ENCODE assay signal across 1 cellular context in genomic region chr12:6230321-6231110, GRCh38.
A peak's percentile ranks its signal among the peaks of the same experiment; 100 is the strongest.
TF ChIP-seq lines count a peak whose summit lies in the region.

No MANE protein-coding gene starts in this region.

TF ChIP-seq in HepG2, 621 proteins besides CTCF, POLR2A, EP300 and RAD21 (continued from another document and continues in another):
- TF ChIP-seq KLF12 (CRISPR knock-in tag; IDR thresholded peaks at IDR 0.05; ENCODE audit: borderline replicate concordance) (no peak), ZFY (CRISPR knock-in tag; IDR thresholded peaks at IDR 0.05) (peak; percentile 39; the same call in 1 of the 2 replicates), ZBTB8A (CRISPR knock-in tag; IDR thresholded peaks at IDR 0.05; ENCODE audit: borderline replicate concordance, low read depth) (no peak), ZNF34 (CRISPR knock-in tag; IDR thresholded peaks at IDR 0.05; ENCODE audit: borderline replicate concordance) (no peak), GTF3A (CRISPR knock-in tag; conservative IDR thresholded peaks at IDR 0.05) (no peak), ERF (CRISPR knock-in tag; IDR thresholded peaks at IDR 0.05) (peak; percentile 87), ZNF30 (CRISPR knock-in tag; IDR thresholded peaks at IDR 0.05) (no peak), CREB1 (IDR thresholded peaks at IDR 0.05) (no peak), CREB1 (CRISPR knock-in tag; IDR thresholded peaks at IDR 0.05) (no peak), ZNF703 (CRISPR knock-in tag; IDR thresholded peaks at IDR 0.05; ENCODE audit: borderline replicate concordance) (no peak), NKX3-1 (CRISPR knock-in tag; IDR thresholded peaks at IDR 0.05) (no peak), GPN1 (CRISPR knock-in tag; IDR thresholded peaks at IDR 0.05; ENCODE audit: borderline replicate concordance) (no peak), STAG1 (CRISPR knock-in tag; IDR thresholded peaks at IDR 0.05) (no peak), RBAK (CRISPR knock-in tag; IDR thresholded peaks at IDR 0.05) (no peak), ZNF331 (CRISPR knock-in tag; IDR thresholded peaks at IDR 0.05) (peak; percentile 89), ZNF343 (CRISPR knock-in tag; IDR thresholded peaks at IDR 0.05) (no peak), SAP130 (CRISPR knock-in tag; IDR thresholded peaks at IDR 0.05; ENCODE audit: low read depth) (peak; percentile 73), ZBTB1 (CRISPR knock-in tag; IDR thresholded peaks at IDR 0.05; ENCODE audit: borderline replicate concordance) (no peak), ZNF547 (CRISPR knock-in tag; IDR thresholded peaks at IDR 0.05) (no peak), FOXK2 (IDR thresholded peaks at IDR 0.05) (no peak), XRCC5 (optimal IDR thresholded peaks at IDR 0.05; ENCODE audit: low read length) (peak; percentile 76), MLXIP (CRISPR knock-in tag; IDR thresholded peaks at IDR 0.05; ENCODE audit: borderline replicate concordance) (no peak), ZNF335 (CRISPR knock-in tag; IDR thresholded peaks at IDR 0.05) (no peak; the same call in 1 of the 2 replicates), ZNF75D (CRISPR knock-in tag; IDR thresholded peaks at IDR 0.05; ENCODE audit: borderline replicate concordance) (no peak), ZFYVE20 (CRISPR knock-in tag; IDR thresholded peaks at IDR 0.05; ENCODE audit: borderline replicate concordance, low read depth) (0 out of 2 replicates have a peak, but pooled peaks have one; percentile 43), FOXM1 (CRISPR knock-in tag; IDR thresholded peaks at IDR 0.05) (no peak), CERS6 (CRISPR knock-in tag; IDR thresholded peaks at IDR 0.05) (no peak), ZNF256 (CRISPR knock-in tag; conservative IDR thresholded peaks at IDR 0.05) (no peak), PRMT3 (CRISPR knock-in tag; IDR thresholded peaks at IDR 0.05; ENCODE audit: borderline replicate concordance, low read depth) (peak; percentile 61; the same call in 1 of the 2 replicates), RFXANK (CRISPR knock-in tag; IDR thresholded peaks at IDR 0.05) (0 out of 2 replicates have a peak, but pooled peaks have one; percentile 2), ATM (IDR thresholded peaks at IDR 0.05; ENCODE audit: borderline replicate concordance) (no peak), ZNF282 (IDR thresholded peaks at IDR 0.05; ENCODE audit: partially characterized antibody) (no peak), ZNF800 (CRISPR knock-in tag; IDR thresholded peaks at IDR 0.05) (no peak), ZNF687 (CRISPR knock-in tag; IDR thresholded peaks at IDR 0.05) (peak; percentile 95), STAT5B (CRISPR knock-in tag; IDR thresholded peaks at IDR 0.05) (no peak), ZNF550 (CRISPR knock-in tag; IDR thresholded peaks at IDR 0.05; ENCODE audit: borderline replicate concordance) (no peak), CBFB (CRISPR knock-in tag; IDR thresholded peaks at IDR 0.05) (peak; percentile 77; the same call in 1 of the 2 replicates), ZNF713 (CRISPR knock-in tag; IDR thresholded peaks at IDR 0.05) (no peak)
- TF ChIP-seq, protein P1, sequence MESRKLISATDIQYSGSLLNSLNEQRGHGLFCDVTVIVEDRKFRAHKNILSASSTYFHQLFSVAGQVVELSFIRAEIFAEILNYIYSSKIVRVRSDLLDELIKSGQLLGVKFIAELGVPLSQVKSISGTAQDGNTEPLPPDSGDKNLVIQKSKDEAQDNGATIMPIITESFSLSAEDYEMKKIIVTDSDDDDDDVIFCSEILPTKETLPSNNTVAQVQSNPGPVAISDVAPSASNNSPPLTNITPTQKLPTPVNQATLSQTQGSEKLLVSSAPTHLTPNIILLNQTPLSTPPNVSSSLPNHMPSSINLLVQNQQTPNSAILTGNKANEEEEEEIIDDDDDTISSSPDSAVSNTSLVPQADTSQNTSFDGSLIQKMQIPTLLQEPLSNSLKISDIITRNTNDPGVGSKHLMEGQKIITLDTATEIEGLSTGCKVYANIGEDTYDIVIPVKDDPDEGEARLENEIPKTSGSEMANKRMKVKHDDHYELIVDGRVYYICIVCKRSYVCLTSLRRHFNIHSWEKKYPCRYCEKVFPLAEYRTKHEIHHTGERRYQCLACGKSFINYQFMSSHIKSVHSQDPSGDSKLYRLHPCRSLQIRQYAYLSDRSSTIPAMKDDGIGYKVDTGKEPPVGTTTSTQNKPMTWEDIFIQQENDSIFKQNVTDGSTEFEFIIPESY (CRISPR knock-in tag; IDR thresholded peaks at IDR 0.05) = 0 out of 2 replicates have a peak, but pooled peaks have one; percentile 39
- TF ChIP-seq, protein P2, sequence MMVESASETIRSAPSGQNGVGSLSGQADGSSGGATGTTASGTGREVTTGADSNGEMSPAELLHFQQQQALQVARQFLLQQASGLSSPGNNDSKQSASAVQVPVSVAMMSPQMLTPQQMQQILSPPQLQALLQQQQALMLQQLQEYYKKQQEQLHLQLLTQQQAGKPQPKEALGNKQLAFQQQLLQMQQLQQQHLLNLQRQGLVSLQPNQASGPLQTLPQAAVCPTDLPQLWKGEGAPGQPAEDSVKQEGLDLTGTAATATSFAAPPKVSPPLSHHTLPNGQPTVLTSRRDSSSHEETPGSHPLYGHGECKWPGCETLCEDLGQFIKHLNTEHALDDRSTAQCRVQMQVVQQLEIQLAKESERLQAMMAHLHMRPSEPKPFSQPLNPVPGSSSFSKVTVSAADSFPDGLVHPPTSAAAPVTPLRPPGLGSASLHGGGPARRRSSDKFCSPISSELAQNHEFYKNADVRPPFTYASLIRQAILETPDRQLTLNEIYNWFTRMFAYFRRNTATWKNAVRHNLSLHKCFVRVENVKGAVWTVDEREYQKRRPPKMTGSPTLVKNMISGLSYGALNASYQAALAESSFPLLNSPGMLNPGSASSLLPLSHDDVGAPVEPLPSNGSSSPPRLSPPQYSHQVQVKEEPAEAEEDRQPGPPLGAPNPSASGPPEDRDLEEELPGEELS (CRISPR knock-in tag; IDR thresholded peaks at IDR 0.05) = peak; percentile 58
- TF ChIP-seq, protein P3, sequence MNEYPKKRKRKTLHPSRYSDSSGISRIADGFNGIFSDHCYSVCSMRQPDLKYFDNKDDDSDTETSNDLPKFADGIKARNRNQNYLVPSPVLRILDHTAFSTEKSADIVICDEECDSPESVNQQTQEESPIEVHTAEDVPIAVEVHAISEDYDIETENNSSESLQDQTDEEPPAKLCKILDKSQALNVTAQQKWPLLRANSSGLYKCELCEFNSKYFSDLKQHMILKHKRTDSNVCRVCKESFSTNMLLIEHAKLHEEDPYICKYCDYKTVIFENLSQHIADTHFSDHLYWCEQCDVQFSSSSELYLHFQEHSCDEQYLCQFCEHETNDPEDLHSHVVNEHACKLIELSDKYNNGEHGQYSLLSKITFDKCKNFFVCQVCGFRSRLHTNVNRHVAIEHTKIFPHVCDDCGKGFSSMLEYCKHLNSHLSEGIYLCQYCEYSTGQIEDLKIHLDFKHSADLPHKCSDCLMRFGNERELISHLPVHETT (CRISPR knock-in tag; conservative IDR thresholded peaks at IDR 0.05) = no peak
- TF ChIP-seq, protein P4, sequence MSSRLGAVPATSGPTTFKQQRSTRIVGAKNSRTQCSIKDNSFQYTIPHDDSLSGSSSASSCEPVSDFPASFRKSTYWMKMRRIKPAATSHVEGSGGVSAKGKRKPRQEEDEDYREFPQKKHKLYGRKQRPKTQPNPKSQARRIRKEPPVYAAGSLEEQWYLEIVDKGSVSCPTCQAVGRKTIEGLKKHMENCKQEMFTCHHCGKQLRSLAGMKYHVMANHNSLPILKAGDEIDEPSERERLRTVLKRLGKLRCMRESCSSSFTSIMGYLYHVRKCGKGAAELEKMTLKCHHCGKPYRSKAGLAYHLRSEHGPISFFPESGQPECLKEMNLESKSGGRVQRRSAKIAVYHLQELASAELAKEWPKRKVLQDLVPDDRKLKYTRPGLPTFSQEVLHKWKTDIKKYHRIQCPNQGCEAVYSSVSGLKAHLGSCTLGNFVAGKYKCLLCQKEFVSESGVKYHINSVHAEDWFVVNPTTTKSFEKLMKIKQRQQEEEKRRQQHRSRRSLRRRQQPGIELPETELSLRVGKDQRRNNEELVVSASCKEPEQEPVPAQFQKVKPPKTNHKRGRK (CRISPR knock-in tag; IDR thresholded peaks at IDR 0.05) = no peak
- TF ChIP-seq, protein P5, sequence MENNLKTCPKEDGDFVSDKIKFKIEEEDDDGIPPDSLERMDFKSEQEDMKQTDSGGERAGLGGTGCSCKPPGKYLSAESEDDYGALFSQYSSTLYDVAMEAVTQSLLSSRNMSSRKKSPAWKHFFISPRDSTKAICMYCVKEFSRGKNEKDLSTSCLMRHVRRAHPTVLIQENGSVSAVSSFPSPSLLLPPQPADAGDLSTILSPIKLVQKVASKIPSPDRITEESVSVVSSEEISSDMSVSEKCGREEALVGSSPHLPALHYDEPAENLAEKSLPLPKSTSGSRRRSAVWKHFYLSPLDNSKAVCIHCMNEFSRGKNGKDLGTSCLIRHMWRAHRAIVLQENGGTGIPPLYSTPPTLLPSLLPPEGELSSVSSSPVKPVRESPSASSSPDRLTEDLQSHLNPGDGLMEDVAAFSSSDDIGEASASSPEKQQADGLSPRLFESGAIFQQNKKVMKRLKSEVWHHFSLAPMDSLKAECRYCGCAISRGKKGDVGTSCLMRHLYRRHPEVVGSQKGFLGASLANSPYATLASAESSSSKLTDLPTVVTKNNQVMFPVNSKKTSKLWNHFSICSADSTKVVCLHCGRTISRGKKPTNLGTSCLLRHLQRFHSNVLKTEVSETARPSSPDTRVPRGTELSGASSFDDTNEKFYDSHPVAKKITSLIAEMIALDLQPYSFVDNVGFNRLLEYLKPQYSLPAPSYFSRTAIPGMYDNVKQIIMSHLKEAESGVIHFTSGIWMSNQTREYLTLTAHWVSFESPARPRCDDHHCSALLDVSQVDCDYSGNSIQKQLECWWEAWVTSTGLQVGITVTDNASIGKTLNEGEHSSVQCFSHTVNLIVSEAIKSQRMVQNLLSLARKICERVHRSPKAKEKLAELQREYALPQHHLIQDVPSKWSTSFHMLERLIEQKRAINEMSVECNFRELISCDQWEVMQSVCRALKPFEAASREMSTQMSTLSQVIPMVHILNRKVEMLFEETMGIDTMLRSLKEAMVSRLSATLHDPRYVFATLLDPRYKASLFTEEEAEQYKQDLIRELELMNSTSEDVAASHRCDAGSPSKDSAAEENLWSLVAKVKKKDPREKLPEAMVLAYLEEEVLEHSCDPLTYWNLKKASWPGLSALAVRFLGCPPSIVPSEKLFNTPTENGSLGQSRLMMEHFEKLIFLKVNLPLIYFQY (CRISPR knock-in tag; IDR thresholded peaks at IDR 0.05; ENCODE audit: borderline replicate concordance) = no peak; the same call in 1 of the 2 replicates
